ENCODE assay signal across 30 cellular contexts in the genomic region with DNA sequence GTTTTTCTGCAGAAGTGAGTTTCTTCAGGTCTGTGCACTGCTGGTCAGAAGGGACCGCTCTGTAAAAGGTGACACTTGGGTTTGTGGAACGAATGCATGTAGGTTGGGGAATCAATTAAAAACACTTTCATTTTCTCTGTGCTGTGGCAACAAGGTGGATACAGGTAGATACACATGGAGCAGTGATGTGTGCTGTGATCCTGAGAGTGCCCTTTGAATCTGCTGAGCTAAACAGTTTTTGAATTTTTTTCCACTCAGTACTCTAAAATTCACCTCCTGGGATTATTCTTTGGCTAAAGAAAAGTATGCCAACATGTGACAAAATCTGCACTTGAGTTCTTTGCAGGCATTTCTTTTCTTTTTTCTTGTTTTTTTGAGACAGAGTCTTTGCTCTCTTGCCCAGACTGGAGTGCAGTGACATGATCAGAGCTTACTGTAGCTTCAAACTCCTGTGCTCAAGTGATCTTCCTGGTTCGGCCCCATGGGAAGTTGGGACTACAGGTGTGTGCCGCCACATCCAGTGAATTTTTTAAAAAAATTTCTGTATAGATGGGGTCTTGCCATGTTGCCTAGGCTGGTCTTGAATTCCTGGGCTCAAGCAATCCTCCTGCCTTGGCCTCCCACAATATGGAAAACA.
"Had no signal": no experiment of that assay in that cellular context is flagged by ENCODE, and none has a peak within 500 bp of the region (broad histone marks: within the 10 kb centered on the region; RNA-seq: fewer than 3 reads in every experiment).

No MANE protein-coding gene starts in this region.

- H3K4me3 ChIP-seq: ascending aorta, body of pancreas, MG63, Peyer's patch had no signal

- H3K36me3 ChIP-seq: ascending aorta, MG63, Peyer's patch had no signal

- H3K36me3 Mint-ChIP-seq: WTC11 had no signal

- H3K9me3 ChIP-seq: ascending aorta, body of pancreas, MG63, Peyer's patch had no signal

- H3K27ac Mint-ChIP-seq: activated CD4-positive, alpha-beta T cell treated with anti-CD3 and anti-CD28 coated beads, Interleukin-2, amount 10 ng/mL, durations not matched to agents 24 days and 14 days; activated CD8-positive, alpha-beta memory T cell treated with anti-CD3 and anti-CD28 coated beads, Interleukin-2, amount 10 ng/mL, durations not matched to agents 7 days and 5 days; activated naive CD8-positive, alpha-beta T cell treated with anti-CD3 and anti-CD28 coated beads, Interleukin-2, amount 50 U/mL, for 24 hours; activated T-cell treated with anti-CD3 and anti-CD28 coated beads, Interleukin-2, amount 50 U/mL, for 24 hours; activated T-helper 1 cell treated with anti-CD3 and anti-CD28 coated beads, Interleukin-12 subunit alpha, Interleukin-12 subunit beta, Interleukin-2, Interleukin-4 antibody, amounts not matched to agents 30 ng/mL and 10 ng/mL and 1 ng/mL, durations not matched to agents 14 hours and 24 hours and 36 hours; T-helper 17 cell; WTC11 had no signal

- DNase-seq: activated CD4-positive, alpha-beta T cell treated with anti-CD3 and anti-CD28 coated beads, Interleukin-2, amount 10 ng/mL, durations not matched to agents 24 days and 14 days; activated CD4-positive, alpha-beta T cell treated with anti-CD3 and anti-CD28 coated beads, Interleukin-2, amount 50 U/mL, for 48 hours; activated CD4-positive, CD25-positive, alpha-beta regulatory T cell treated with anti-CD3 and anti-CD28 coated beads, Interleukin-2, amount 50 U/mL, for 72 hours; activated CD8-positive, alpha-beta memory T cell treated with anti-CD3 and anti-CD28 coated beads, Interleukin-2, amount 10 ng/mL, durations not matched to agents 7 days and 5 days; activated effector memory CD4-positive, alpha-beta T cell treated with Interleukin-2 at 50 U/mL for 16 hours; activated naive CD4-positive, alpha-beta T cell; activated naive CD8-positive, alpha-beta T cell treated with anti-CD3 and anti-CD28 coated beads, Interleukin-2, amount 50 U/mL, for 24 hours; activated T-cell treated with anti-CD3 and anti-CD28 coated beads, Interleukin-2, amount 50 U/mL, for 24 hours; amniotic stem cell; body of pancreas; MG63; MV-4-11; NCI-H1092 treated with DMSO at 0.1 percent for 48 hours; NCI-H1417 treated with DMSO at 0.1 percent for 48 hours; NCI-H1694; NCI-H2029; NCI-H345; NCI-H510A; NCI-H526 treated with DMSO at 0.1 percent for 48 hours; NK-92 treated with Interleukin-12 subunit alpha and Interleukin-12 subunit beta, amount 100 ng/mL, for 24 hours; Peyer's patch; SHP77; T-helper 17 cell; T-helper 9 cell had no signal

- H3K4me1 Mint-ChIP-seq: activated CD4-positive, alpha-beta T cell treated with anti-CD3 and anti-CD28 coated beads, Interleukin-2, amount 10 ng/mL, durations not matched to agents 24 days and 14 days; activated CD8-positive, alpha-beta memory T cell treated with anti-CD3 and anti-CD28 coated beads, Interleukin-2, amount 10 ng/mL, durations not matched to agents 7 days and 5 days; activated naive CD8-positive, alpha-beta T cell treated with anti-CD3 and anti-CD28 coated beads, Interleukin-2, amount 50 U/mL, for 24 hours; central memory CD8-positive, alpha-beta T cell; T-helper 17 cell had no signal

- H3K4me3 Mint-ChIP-seq: activated CD4-positive, alpha-beta T cell treated with anti-CD3 and anti-CD28 coated beads, Interleukin-2, amount 10 ng/mL, durations not matched to agents 24 days and 14 days; activated CD8-positive, alpha-beta memory T cell treated with anti-CD3 and anti-CD28 coated beads, Interleukin-2, amount 10 ng/mL, durations not matched to agents 7 days and 5 days; activated naive CD8-positive, alpha-beta T cell treated with anti-CD3 and anti-CD28 coated beads, Interleukin-2, amount 50 U/mL, for 24 hours; activated T-cell treated with anti-CD3 and anti-CD28 coated beads, Interleukin-2, amount 50 U/mL, for 24 hours; activated T-helper 1 cell treated with anti-CD3 and anti-CD28 coated beads, Interleukin-12 subunit alpha, Interleukin-12 subunit beta, Interleukin-2, Interleukin-4 antibody, amounts not matched to agents 30 ng/mL and 10 ng/mL and 1 ng/mL, durations not matched to agents 14 hours and 24 hours and 36 hours; central memory CD8-positive, alpha-beta T cell; T-helper 17 cell; WTC11 had no signal

- H3K9me3 Mint-ChIP-seq: activated naive CD4-positive, alpha-beta T cell treated with anti-CD3 and anti-CD28 coated beads, Interleukin-2, amount 50 U/mL, for 72 hours; activated naive CD8-positive, alpha-beta T cell treated with anti-CD3 and anti-CD28 coated beads, Interleukin-2, amount 50 U/mL, for 24 hours; activated T-cell treated with anti-CD3 and anti-CD28 coated beads, Interleukin-2, amount 50 U/mL, for 24 hours; activated T-helper 1 cell treated with anti-CD3 and anti-CD28 coated beads, Interleukin-12 subunit alpha, Interleukin-12 subunit beta, Interleukin-2, Interleukin-4 antibody, amounts not matched to agents 30 ng/mL and 10 ng/mL and 1 ng/mL, durations not matched to agents 14 hours and 24 hours and 36 hours; central memory CD8-positive, alpha-beta T cell; WTC11 had no signal

- H3K27me3 Mint-ChIP-seq: activated CD4-positive, alpha-beta T cell treated with anti-CD3 and anti-CD28 coated beads, Interleukin-2, amount 10 ng/mL, durations not matched to agents 24 days and 14 days; activated CD8-positive, alpha-beta memory T cell treated with anti-CD3 and anti-CD28 coated beads, Interleukin-2, amount 10 ng/mL, durations not matched to agents 7 days and 5 days; activated naive CD8-positive, alpha-beta T cell treated with anti-CD3 and anti-CD28 coated beads, Interleukin-2, amount 50 U/mL, for 24 hours; activated T-cell treated with anti-CD3 and anti-CD28 coated beads, Interleukin-2, amount 50 U/mL, for 24 hours; central memory CD8-positive, alpha-beta T cell; T-helper 17 cell had no signal

- H3K4me1 ChIP-seq: ascending aorta, body of pancreas, Peyer's patch had no signal

- ATAC-seq: activated CD8-positive, alpha-beta memory T cell treated with anti-CD3 and anti-CD28 coated beads, Interleukin-2, amount 10 ng/mL, durations not matched to agents 7 days and 5 days; activated naive CD4-positive, alpha-beta T cell treated with anti-CD3 and anti-CD28 coated beads, Interleukin-2, amount 50 U/mL, for 72 hours; activated naive CD8-positive, alpha-beta T cell treated with anti-CD3 and anti-CD28 coated beads, Interleukin-2, amount 50 U/mL, for 24 hours; body of pancreas; T-helper 17 cell; WTC11 had no signal

- H3K27me3 ChIP-seq: ascending aorta, body of pancreas, MG63, Peyer's patch had no signal

- H3K27ac ChIP-seq: ascending aorta, body of pancreas, Peyer's patch, RWPE1 had no signal
